Comparison of ENCODE assay signal across 26 cellular contexts in the genomic region with DNA sequence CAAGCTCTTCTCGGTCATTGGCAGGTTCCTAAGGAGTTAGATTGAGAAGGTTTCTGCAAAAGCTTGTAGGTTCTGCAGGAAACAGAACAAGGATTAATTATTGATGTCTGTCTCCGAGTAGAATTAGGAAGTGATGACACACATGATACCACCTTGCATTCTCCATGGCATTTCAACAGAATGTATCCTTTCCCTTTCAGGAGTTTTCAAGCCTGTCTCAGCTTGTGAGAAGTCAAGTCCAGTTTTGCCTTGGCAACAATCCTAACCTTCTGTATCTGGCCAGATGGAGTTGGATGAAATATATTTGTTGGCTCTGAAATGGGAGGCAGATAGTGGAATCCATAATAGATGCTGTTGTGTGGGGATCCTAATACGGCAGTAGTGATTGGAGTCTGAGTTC.
"Had no signal": no experiment of that assay in that cellular context is flagged by ENCODE, and none has a peak within 500 bp of the region (broad histone marks: within the 10 kb centered on the region; RNA-seq: fewer than 3 reads in every experiment).

No MANE protein-coding gene starts in this region.

- FAIRE-seq: kidney had no signal

- H3K27me3 ChIP-seq: gastroesophageal sphincter, heart left ventricle, hepatocyte, left lung, neural progenitor cell, sigmoid colon, stomach, thyroid gland, vagina had no signal

- DNase-seq: cortex of kidney; dorsolateral prefrontal cortex; effector CD4-positive, alpha-beta T cell; foreskin fibroblast; heart left ventricle; kidney; left cardiac atrium; left lung; mesendoderm; midbrain; naive thymus-derived CD4-positive, alpha-beta T cell; right cardiac atrium; sigmoid colon; stimulated activated CD4-positive, alpha-beta T cell treated with anti-CD3 and anti-CD28 coated beads, Interleukin-2, amount 100 ng/mL, for 24 hours; stimulated activated CD4-positive, alpha-beta T cell treated with anti-CD3 and anti-CD28 coated beads, Interleukin-4, amount 100 ng/mL, for 24 hours; stimulated activated naive CD4-positive, alpha-beta T cell treated with Interleukin-2 at 50 U/mL for 16 hours; stomach; thyroid gland; trophoblast cell had no signal

- H3K36me3 ChIP-seq: gastroesophageal sphincter, heart left ventricle, left lung, neural progenitor cell, prostate gland, sigmoid colon, stomach, thyroid gland, vagina had no signal

- H3K4me3 ChIP-seq: dorsolateral prefrontal cortex, gastroesophageal sphincter, heart left ventricle, hepatocyte, left lung, neural progenitor cell, prostate gland, sigmoid colon, stomach, thyroid gland, vagina had no signal

- H3K27ac ChIP-seq: dorsolateral prefrontal cortex, epithelial cell of prostate, gastroesophageal sphincter, heart left ventricle, hepatocyte, left lung, neural progenitor cell, parathyroid adenoma, prostate gland, sigmoid colon, stomach, thyroid gland, vagina had no signal
